In the genomic region with DNA sequence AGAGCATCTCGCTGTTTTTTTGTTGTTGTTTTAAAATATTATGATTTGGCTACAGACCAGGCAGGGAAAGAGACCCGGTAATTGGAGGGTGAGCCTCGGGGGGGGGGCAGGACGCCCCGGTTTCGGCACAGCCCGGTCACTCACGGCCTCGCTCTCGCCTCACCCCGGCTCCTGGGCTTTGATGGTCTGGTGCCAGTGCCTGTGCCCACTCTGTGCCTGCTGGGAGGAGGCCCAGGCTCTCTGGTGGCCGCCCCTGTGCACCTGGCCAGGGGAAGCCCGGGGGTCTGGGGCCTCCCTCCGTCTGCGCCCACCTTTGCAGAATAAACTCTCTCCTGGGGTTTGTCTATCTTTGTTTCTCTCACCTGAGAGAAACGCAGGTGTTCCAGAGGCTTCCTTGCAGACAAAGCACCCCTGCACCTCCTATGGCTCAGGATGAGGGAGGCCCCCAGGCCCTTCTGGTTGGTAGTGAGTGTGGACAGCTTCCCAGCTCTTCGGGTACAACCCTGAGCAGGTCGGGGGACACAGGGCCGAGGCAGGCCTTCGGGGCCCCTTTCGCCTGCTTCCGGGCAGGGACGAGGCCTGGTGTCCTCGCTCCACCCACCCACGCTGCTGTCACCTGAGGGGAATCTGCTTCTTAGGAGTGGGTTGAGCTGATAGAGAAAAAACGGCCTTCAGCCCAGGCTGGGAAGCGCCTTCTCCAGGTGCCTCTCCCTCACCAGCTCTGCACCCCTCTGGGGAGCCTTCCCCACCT, we compare ENCODE assay signal across 2 cellular contexts.
TF ChIP-seq lines count a peak whose summit lies in the region.

No MANE protein-coding gene starts in this region.

TF ChIP-seq in K562, 482 proteins besides CTCF, POLR2A, EP300 and RAD21:
- TF ChIP-seq POLR2G (IDR thresholded peaks at IDR 0.05; ENCODE audit: low read depth, low read length) = peak; percentile 58
- TF ChIP-seq, protein P1, sequence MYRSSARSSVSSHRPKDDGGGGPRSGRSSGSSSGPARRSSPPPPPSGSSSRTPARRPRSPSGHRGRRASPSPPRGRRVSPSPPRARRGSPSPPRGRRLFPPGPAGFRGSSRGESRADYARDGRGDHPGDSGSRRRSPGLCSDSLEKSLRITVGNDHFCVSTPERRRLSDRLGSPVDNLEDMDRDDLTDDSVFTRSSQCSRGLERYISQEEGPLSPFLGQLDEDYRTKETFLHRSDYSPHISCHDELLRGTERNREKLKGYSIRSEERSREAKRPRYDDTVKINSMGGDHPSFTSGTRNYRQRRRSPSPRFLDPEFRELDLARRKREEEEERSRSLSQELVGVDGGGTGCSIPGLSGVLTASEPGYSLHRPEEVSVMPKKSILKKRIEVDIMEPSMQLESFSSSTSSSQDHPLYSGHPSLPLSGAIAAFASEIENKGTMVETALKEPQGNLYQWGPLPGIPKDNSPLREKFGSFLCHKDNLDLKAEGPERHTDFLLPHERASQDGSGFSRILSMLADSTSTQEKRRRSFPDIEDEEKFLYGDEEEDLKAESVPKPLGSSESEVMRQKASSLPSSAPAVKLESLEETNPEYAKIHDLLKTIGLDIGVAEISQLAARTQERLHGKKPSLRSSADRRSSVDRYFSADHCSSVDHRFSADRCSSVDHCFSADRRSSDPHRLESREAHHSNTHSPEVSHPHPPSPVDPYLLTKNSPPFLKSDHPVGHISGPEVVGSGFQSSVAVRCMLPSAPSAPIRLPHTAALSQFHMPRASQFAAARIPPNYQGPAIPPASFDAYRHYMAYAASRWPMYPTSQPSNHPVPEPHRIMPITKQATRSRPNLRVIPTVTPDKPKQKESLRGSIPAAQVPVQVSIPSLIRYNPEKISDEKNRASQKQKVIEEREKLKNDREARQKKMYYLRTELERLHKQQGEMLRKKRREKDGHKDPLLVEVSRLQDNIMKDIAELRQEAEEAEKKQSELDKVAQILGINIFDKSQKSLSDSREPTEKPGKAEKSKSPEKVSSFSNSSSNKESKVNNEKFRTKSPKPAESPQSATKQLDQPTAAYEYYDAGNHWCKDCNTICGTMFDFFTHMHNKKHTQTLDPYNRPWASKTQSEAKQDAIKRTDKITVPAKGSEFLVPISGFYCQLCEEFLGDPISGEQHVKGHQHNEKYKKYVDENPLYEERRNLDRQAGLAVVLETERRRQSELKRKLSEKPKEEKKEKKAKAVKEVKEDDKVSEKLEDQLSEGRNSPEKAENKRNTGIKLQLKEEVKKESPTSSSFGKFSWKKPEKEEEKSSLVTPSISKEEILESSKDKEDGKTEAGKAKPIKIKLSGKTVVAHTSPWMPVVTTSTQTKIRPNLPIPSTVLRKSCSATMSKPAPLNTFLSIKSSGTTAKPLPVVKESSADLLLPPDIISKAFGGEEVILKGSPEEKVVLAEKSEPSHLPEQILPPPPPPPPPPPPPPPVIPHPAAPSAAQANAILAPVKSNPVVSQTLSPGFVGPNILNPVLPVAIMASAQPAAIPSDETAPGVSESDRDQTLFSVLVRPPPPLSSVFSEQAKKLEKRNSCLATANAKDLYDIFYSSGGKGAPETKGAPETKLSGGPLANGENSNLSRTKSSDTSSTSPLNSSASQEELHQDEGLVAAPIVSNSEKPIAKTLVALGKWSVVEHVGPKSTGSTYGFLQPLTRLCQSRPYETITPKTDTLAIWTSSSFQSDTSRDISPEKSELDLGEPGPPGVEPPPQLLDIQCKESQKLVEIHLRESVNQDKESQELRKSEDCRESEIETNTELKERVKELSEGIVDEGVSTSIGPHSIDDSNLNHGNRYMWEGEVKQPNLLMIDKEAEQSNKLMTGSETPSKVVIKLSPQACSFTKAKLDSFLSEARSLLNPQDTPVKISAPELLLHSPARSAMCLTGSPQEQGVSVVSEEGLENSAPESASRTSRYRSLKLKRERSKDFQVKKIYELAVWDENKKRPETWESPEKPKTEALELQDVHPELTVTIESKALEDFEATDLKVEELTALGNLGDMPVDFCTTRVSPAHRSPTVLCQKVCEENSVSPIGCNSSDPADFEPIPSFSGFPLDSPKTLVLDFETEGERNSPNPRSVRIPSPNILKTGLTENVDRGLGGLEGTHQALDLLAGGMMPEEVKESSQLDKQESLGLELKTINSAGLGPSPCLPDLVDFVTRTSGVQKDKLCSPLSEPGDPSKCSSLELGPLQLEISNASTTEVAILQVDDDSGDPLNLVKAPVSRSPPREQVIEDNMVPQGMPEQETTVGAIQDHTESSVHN (IDR thresholded peaks at IDR 0.05; ENCODE audit: borderline replicate concordance in 1 of 2, low read depth in 1 of 2) = no peak

TF ChIP-seq in HepG2, 621 proteins besides CTCF, POLR2A, EP300 and RAD21:
- TF ChIP-seq, protein P2, sequence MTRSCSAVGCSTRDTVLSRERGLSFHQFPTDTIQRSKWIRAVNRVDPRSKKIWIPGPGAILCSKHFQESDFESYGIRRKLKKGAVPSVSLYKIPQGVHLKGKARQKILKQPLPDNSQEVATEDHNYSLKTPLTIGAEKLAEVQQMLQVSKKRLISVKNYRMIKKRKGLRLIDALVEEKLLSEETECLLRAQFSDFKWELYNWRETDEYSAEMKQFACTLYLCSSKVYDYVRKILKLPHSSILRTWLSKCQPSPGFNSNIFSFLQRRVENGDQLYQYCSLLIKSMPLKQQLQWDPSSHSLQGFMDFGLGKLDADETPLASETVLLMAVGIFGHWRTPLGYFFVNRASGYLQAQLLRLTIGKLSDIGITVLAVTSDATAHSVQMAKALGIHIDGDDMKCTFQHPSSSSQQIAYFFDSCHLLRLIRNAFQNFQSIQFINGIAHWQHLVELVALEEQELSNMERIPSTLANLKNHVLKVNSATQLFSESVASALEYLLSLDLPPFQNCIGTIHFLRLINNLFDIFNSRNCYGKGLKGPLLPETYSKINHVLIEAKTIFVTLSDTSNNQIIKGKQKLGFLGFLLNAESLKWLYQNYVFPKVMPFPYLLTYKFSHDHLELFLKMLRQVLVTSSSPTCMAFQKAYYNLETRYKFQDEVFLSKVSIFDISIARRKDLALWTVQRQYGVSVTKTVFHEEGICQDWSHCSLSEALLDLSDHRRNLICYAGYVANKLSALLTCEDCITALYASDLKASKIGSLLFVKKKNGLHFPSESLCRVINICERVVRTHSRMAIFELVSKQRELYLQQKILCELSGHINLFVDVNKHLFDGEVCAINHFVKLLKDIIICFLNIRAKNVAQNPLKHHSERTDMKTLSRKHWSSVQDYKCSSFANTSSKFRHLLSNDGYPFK (CRISPR knock-in tag; IDR thresholded peaks at IDR 0.05; ENCODE audit: borderline replicate concordance) = no peak
- TF ChIP-seq CCAR2 (optimal IDR thresholded peaks at IDR 0.05; ENCODE audit: low read depth, low read length) (no peak), AGO2 (optimal IDR thresholded peaks at IDR 0.05; ENCODE audit: low read depth, low read length) (peak; percentile 60)
